In genomic region chr14:65282909-65283253, GRCh38 we compare ENCODE assay signal across 8 cellular contexts.
DNase-seq lines count a peak whose midpoint lies in the region; ATAC-seq and TF ChIP-seq lines count a peak whose summit lies in the region.

No MANE protein-coding gene starts in this region.

- peak overlapping the region; percentile 76 for H3K4me2 ChIP-seq in smooth muscle cell

- WGBS in esophagus squamous epithelium, 2 donors, result 93 to 96% methylated on average over 3 of the region's 3 CpGs
- 78% methylated on average over 3 of the region's 3 CpGs for WGBS in smooth muscle cell (ENCODE audit: low lambda C conversion rate)

- H3K27ac ChIP-seq in esophagus squamous epithelium, result peak overlapping the region in 3 of 4 donors; percentile 54 to 57 (median 56)
- peak overlapping the region; percentile 20 for H3K27ac ChIP-seq in smooth muscle cell (ENCODE audit: low read depth)

- H3K4me3 ChIP-seq in esophagus squamous epithelium (peak overlapping the region in 3 of 4 donors; percentile 13 to 21 (median 19)), smooth muscle cell (no peak overlapping the region)

- TF ChIP-seq CTCF in esophagus squamous epithelium (IDR thresholded peaks at IDR 0.05) (no peak), smooth muscle cell (IDR thresholded peaks at IDR 0.05; ENCODE audit: borderline replicate concordance, insufficient read depth, poor library complexity, severe bottlenecking) (no peak)

- H3K36me3 ChIP-seq in esophagus squamous epithelium, result no peaks in the 10 kb centered on the region
- H3K36me3 ChIP-seq in smooth muscle cell (ENCODE audit: low read depth), result no peaks in the 10 kb centered on the region

- no peaks in the 10 kb centered on the region for H3K9me3 ChIP-seq in esophagus squamous epithelium
- H3K9me3 ChIP-seq in smooth muscle cell (replicated peaks; ENCODE audit: low read depth), result no peaks in the 10 kb centered on the region

- no peak overlapping the region for H3K9ac ChIP-seq in smooth muscle cell (ENCODE audit: low read depth)

- H4K20me1 ChIP-seq in smooth muscle cell (ENCODE audit: low read depth), result no peaks in the 10 kb centered on the region

- DNase-seq in esophagus squamous epithelium (lab: John Stamatoyannopoulos, UW) (no peak), smooth muscle cell (lab: John Stamatoyannopoulos, UW; ENCODE audit: unreplicated experiment) (no peak), hepatic stellate cell (ENCODE audit: low spot score) (no peak), NCI-H69 (lab: John Stamatoyannopoulos, UW) (no peak)

- H3F3A ChIP-seq in smooth muscle cell (ENCODE audit: low read depth), result no peaks in the 10 kb centered on the region

- intact Hi-C loops in esophagus squamous epithelium (cut with DNase I), result no loop called here

- H3K27me3 ChIP-seq in esophagus squamous epithelium (no peaks in the 10 kb centered on the region), smooth muscle cell (ENCODE audit: low read depth) (no peaks in the 10 kb centered on the region)

- H3K4me1 ChIP-seq in esophagus squamous epithelium (peaks cover 0 to 15% (median 5%) of the 10 kb centered on the region in 3 donors), smooth muscle cell (ENCODE audit: low read depth) (peaks cover 20% of the 10 kb centered on the region)

- TF ChIP-seq POLR2A in GM19099 (IDR thresholded peaks at IDR 0.05; ENCODE audit: extremely low read depth, insufficient read length, low read depth) (peak; percentile 30), esophagus squamous epithelium (IDR thresholded peaks at IDR 0.05) (no peak)

- no peaks in the 10 kb centered on the region for H3K79me2 ChIP-seq in smooth muscle cell (ENCODE audit: low read depth)

- H2AFZ ChIP-seq in smooth muscle cell (ENCODE audit: low read depth), result peak overlapping the region; percentile 41

- ATAC-seq in SK-N-SH treated with all-trans-retinoic acid at 6 μM for 48 hours (peak; percentile 51), esophagus mucosa (no peak), GM18502 (IDR thresholded peaks at IDR 0.05; ENCODE audit: poor library complexity, unreplicated experiment) (no peak)

TF ChIP-seq in SK-N-SH treated with all-trans-retinoic acid at 6 μM for 48 hours, 23 proteins besides CTCF, POLR2A, EP300 and RAD21:
- TF ChIP-seq ZNF8 (CRISPR knock-in tag; IDR thresholded peaks at IDR 0.05) (no peak), ISL1 (CRISPR knock-in tag; IDR thresholded peaks at IDR 0.05) (no peak), ZFP30 (CRISPR knock-in tag; IDR thresholded peaks at IDR 0.05) (no peak), ARNTL (CRISPR knock-in tag; IDR thresholded peaks at IDR 0.05; ENCODE audit: borderline replicate concordance, low read depth) (no peak), CREB5 (CRISPR knock-in tag; IDR thresholded peaks at IDR 0.05; ENCODE audit: low read depth) (no peak)
- TF ChIP-seq, protein P1, sequence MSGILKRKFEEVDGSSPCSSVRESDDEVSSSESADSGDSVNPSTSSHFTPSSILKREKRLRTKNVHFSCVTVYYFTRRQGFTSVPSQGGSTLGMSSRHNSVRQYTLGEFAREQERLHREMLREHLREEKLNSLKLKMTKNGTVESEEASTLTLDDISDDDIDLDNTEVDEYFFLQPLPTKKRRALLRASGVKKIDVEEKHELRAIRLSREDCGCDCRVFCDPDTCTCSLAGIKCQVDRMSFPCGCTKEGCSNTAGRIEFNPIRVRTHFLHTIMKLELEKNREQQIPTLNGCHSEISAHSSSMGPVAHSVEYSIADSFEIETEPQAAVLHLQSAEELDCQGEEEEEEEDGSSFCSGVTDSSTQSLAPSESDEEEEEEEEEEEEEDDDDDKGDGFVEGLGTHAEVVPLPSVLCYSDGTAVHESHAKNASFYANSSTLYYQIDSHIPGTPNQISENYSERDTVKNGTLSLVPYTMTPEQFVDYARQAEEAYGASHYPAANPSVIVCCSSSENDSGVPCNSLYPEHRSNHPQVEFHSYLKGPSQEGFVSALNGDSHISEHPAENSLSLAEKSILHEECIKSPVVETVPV (CRISPR knock-in tag; IDR thresholded peaks at IDR 0.05), result no peak
- TF ChIP-seq, protein P2, sequence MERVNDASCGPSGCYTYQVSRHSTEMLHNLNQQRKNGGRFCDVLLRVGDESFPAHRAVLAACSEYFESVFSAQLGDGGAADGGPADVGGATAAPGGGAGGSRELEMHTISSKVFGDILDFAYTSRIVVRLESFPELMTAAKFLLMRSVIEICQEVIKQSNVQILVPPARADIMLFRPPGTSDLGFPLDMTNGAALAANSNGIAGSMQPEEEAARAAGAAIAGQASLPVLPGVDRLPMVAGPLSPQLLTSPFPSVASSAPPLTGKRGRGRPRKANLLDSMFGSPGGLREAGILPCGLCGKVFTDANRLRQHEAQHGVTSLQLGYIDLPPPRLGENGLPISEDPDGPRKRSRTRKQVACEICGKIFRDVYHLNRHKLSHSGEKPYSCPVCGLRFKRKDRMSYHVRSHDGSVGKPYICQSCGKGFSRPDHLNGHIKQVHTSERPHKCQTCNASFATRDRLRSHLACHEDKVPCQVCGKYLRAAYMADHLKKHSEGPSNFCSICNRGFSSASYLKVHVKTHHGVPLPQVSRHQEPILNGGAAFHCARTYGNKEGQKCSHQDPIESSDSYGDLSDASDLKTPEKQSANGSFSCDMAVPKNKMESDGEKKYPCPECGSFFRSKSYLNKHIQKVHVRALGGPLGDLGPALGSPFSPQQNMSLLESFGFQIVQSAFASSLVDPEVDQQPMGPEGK (CRISPR knock-in tag; IDR thresholded peaks at IDR 0.05; ENCODE audit: borderline replicate concordance), result no peak
